ENCODE assay signal across 20 cellular contexts in genomic region chr15:49415171-49415570, GRCh38. TPM values are rescaled to one million over a fixed set of nuclear protein-coding genes. Genes with fewer than 3 reads are reported as not detected.
DNase-seq lines count a peak whose midpoint lies in the region; ATAC-seq and TF ChIP-seq lines count a peak whose summit lies in the region.
"Had no signal": no experiment of that assay in that cellular context is flagged by ENCODE, and none has a peak within 500 bp of the region (broad histone marks: within the 10 kb centered on the region; RNA-seq: fewer than 3 reads in every experiment).

No MANE protein-coding gene starts in this region.

- H2AFZ ChIP-seq in PC-3 (ENCODE audit: low read length): no peak overlapping the region

- peaks cover 16% of the 10 kb centered on the region for H3K4me1 ChIP-seq in PC-3 (ENCODE audit: insufficient read depth, low read length)
- peaks cover 14% of the 10 kb centered on the region for H3K4me1 ChIP-seq in skeletal muscle satellite cell (ENCODE audit: control insufficient read depth, insufficient read depth, low read length)
- H3K4me1 ChIP-seq: BE2C, HAP-1, SJCRH30 had no signal

- H4K20me1 ChIP-seq in PC-3 (ENCODE audit: low read length): no peaks in the 10 kb centered on the region

- no peaks in the 10 kb centered on the region for H3F3A ChIP-seq in PC-3 (ENCODE audit: low read length, unreplicated experiment)

- H3K4me2 ChIP-seq in PC-3 (ENCODE audit: low read length) (peak overlapping the region; percentile 74), skeletal muscle satellite cell (ENCODE audit: low read length) (peak overlapping the region; percentile 10)
- H3K4me2 ChIP-seq: A549 had no signal

- no peaks in the 10 kb centered on the region for H3K79me2 ChIP-seq in PC-3 (ENCODE audit: low read length)

- H3K9me3 ChIP-seq in PC-3 (ENCODE audit: low read length) (no peaks in the 10 kb centered on the region), skeletal muscle satellite cell (replicated peaks; ENCODE audit: low read length) (no peaks in the 10 kb centered on the region)
- H3K9me3 ChIP-seq: A549, BE2C, HAP-1, SJCRH30 had no signal

- 0 out of 2 replicates have a peak overlapping the region, but pooled peaks have one; percentile 10 for H3K27ac ChIP-seq in PC-3 (ENCODE audit: low read length)
- H3K27ac ChIP-seq: A549, HL-60, SJCRH30 had no signal

- intact Hi-C loops in PC-3 (cut with micrococcal nuclease): loop anchor here (5.0 kb wide), 1 partner anchor 33 kb away; no protein-coding TSS in a partner anchor

- DNase-seq in ELR (ENCODE audit: low read depth) (peak; percentile 13), PC-3 (no peak), fibroblast of gingiva (ENCODE audit: low read depth) (peak; percentile 4), NCI-H82 (lab: John Stamatoyannopoulos, UW) (no peak), SK-N-DZ (ENCODE audit: low spot score) (no peak), NCI-H446 treated with DMSO at 0.1 percent for 48 hours (lab: John Stamatoyannopoulos, UW) (no peak)
- DNase-seq: BE2C, KBM-7, NCI-H1694, NCI-H2081, NCI-H2171 treated with DMSO at 0.1 percent for 48 hours, NCI-H526, SJCRH30 had no signal

- CTCF ChIA-PET in PC-3 (lab: Charles Lee): no interaction called here

- H3K4me3 ChIP-seq in PC-3 (ENCODE audit: low read length): no peak overlapping the region
- no peak overlapping the region for H3K4me3 ChIP-seq in skeletal muscle satellite cell (ENCODE audit: low read length)
- H3K4me3 ChIP-seq: A549, GM12878, HAP-1, SJCRH30 had no signal

- H3K36me3 ChIP-seq in PC-3 (ENCODE audit: low read depth, low read length): no peaks in the 10 kb centered on the region
- H3K36me3 ChIP-seq in skeletal muscle satellite cell (ENCODE audit: insufficient read depth, low read length): no peaks in the 10 kb centered on the region
- H3K36me3 ChIP-seq: BE2C, HAP-1, SJCRH30 had no signal

- ATAC-seq in PC-3: no peak
- ATAC-seq: A549, GM12878, HepG2 had no signal

- H3K9ac ChIP-seq in PC-3 (ENCODE audit: low read length): no peak overlapping the region
- no peak overlapping the region for H3K9ac ChIP-seq in skeletal muscle satellite cell (ENCODE audit: low read depth, low read length)

- no peak for TF ChIP-seq CTCF in PC-3 (conservative IDR thresholded peaks at IDR 0.05; ENCODE audit: low read depth, low read length)

- BruUV-seq in PC-3 (replicated peaks; lab: Mats Ljungman, UMichigan): no TSS peak

- no peaks in the 10 kb centered on the region for H3K27me3 ChIP-seq in PC-3 (ENCODE audit: low read length)
- no peaks in the 10 kb centered on the region for H3K27me3 ChIP-seq in skeletal muscle satellite cell (ENCODE audit: control insufficient read depth, insufficient read depth, low read length)
- H3K27me3 ChIP-seq: BE2C, SJCRH30 had no signal

- POLR2A ChIA-PET in PC-3 (lab: Charles Lee; ENCODE audit: unreplicated experiment): interaction anchor here (0.6 kb wide), 1 partner anchor 513 kb away, joined by 4 read pairs; no protein-coding TSS in a partner anchor

- H3K9me2 ChIP-seq in PC-3 (replicated peaks; ENCODE audit: low read length): no peaks in the 10 kb centered on the region

RNA-seq across cellular contexts. Expression of gene FGF7, which starts 7.9 kb away (rescaled TPM):
- total RNA-seq in PC-3 (2014; rRNA removed): not detected in 2 replicates
- total RNA-seq in skeletal muscle satellite cell (2012; rRNA removed): 15.2 and 55.9 TPM in 2 replicates
- 0.27 and 0.97 TPM in 2 replicates for polyA plus RNA-seq in SK-N-DZ (2014; cell fraction: cytosol; rRNA removed)
- polyA plus RNA-seq in SK-N-DZ (2014; cell fraction: nucleus; rRNA removed): 0.20 and 0.28 TPM in 2 replicates
- total RNA-seq: HepG2, HT-29 had no signal
- polyA plus RNA-seq: A549, GM12878, HepG2 had no signal

Comparison
In these comparisons a context has a peak if more than half of its experiments do, and no peak if none do; other contexts are left out.
1. DNase-seq: peak in ELR (single experiment) and fibroblast of gingiva (single experiment); none in PC-3 (single experiment), NCI-H82 (single experiment), SK-N-DZ (single experiment) and NCI-H446 treated with DMSO at 0.1 percent for 48 hours (single experiment).